In the genomic region with DNA sequence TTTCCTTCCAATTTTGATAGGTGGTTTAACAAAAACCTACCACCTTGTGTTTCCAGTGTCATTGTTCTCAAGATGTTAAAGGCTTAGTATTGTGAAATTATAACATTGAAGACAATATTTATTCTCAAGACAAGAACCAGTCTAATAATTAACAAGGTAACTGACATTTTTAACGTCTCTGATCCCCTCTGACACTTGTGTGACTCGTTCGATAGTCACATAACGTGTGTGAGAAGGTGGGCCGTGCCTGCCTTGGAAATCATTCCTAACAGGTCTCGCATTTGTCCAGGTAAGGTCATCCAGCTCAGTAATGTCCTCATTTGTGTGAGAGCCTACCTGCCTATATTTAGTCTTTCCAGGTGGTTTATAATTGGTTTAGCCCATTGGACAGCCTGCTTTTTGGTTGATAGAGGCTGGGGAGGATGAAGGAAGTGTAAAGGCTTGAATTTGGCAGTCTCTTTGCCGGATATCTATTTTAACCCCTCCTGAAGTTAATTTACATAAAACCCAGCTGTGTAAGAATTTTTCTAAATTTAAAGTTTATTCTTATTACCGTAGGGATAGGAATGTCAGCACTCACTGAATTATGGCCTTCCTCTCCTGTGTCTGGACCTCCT, we compare ENCODE assay signal across 14 cellular contexts.
A peak's percentile ranks its signal among the peaks of the same experiment; 100 is the strongest.
DNase-seq lines count a peak whose midpoint lies in the region; ATAC-seq, FAIRE-seq and TF ChIP-seq lines count a peak whose summit lies in the region.
"Had no signal": no experiment of that assay in that cellular context is flagged by ENCODE, and none has a peak within 500 bp of the region (broad histone marks: within the 10 kb centered on the region; RNA-seq: fewer than 3 reads in every experiment).

No MANE protein-coding gene starts in this region.

- H3K27ac ChIP-seq in right cardiac atrium (ENCODE audit: low read length) (no peak overlapping the region), aorta (ENCODE audit: low read depth in 1 of 2, low read length in 2 of 2) (no peak overlapping the region), ovary (no peak overlapping the region)
- H3K27ac ChIP-seq: KMS-11 had no signal

- 70% methylated on average over 8 of the region's 8 CpGs for WGBS in right cardiac atrium
- WGBS in aorta, 2 donors = 81 to 87% methylated on average over 8 of the region's 8 CpGs
- WGBS in ovary, 3 donors = 63 to 79% (median 73%) methylated on average over 8 of the region's 8 CpGs

- H3K4me3 ChIP-seq in right cardiac atrium (ENCODE audit: low read length) (no peak overlapping the region), aorta (ENCODE audit: low read length in 2 of 2) (no peak overlapping the region), ovary (no peak overlapping the region)
- H3K4me3 ChIP-seq: lung, skin epidermis had no signal

- FAIRE-seq in urothelium cell line (lab: Jason Lieb, UNC) = no peak

- H3K9me3 ChIP-seq in right cardiac atrium (ENCODE audit: control insufficient read depth, low read length) (no peaks in the 10 kb centered on the region), aorta (ENCODE audit: control insufficient read depth, low read length) (no peaks in the 10 kb centered on the region), ovary (no peaks in the 10 kb centered on the region)

- TF ChIP-seq EP300 in ovary (IDR thresholded peaks at IDR 0.05) = no peak

- TF ChIP-seq POLR2A in ovary (IDR thresholded peaks at IDR 0.05) = no peak

- TF ChIP-seq CTCF in ovary (IDR thresholded peaks at IDR 0.05) = no peak

- H3K27me3 ChIP-seq in right cardiac atrium (ENCODE audit: control insufficient read depth, insufficient read depth) (no peaks in the 10 kb centered on the region), aorta (ENCODE audit: control insufficient read depth in 1 of 2, insufficient read depth in 2 of 2, low read length in 1 of 2) (no peaks in the 10 kb centered on the region), ovary (no peaks in the 10 kb centered on the region)

- intact Hi-C loops in right cardiac atrium (cut with DNase I) (no loop called here), aorta (cut with DNase I) (no loop called here), ovary (cut with DNase I) (no loop called here)

- peak; percentile 50 for ATAC-seq in GM19043 (IDR thresholded peaks at IDR 0.05; ENCODE audit: low read depth, unreplicated experiment)
- peak; percentile 52 for ATAC-seq in HG02623 (IDR thresholded peaks at IDR 0.05; ENCODE audit: unreplicated experiment)
- ATAC-seq in right cardiac atrium = no peak
- ATAC-seq in aorta (ENCODE audit: low FRiP score) = no peak

- H3K4me1 ChIP-seq in right cardiac atrium (ENCODE audit: control insufficient read depth, insufficient read depth, low read length) (peaks cover 3% of the 10 kb centered on the region), aorta (ENCODE audit: control insufficient read depth in 1 of 2, insufficient read depth in 2 of 2, low read length in 2 of 2) (peaks cover 3 to 8% of the 10 kb centered on the region in 2 donors), ovary (ENCODE audit: insufficient read depth) (peaks cover 14% of the 10 kb centered on the region)

- peak; percentile 13 for DNase-seq in NCI-H69 (lab: John Stamatoyannopoulos, UW)
- DNase-seq in renal cortical epithelial cell (ENCODE audit: low read depth) = peak; percentile 70
- no peak for DNase-seq in urothelium cell line (ENCODE audit: low spot score)
- DNase-seq in right cardiac atrium = no peak
- no peak for DNase-seq in aorta
- DNase-seq in ovary = no peak
- DNase-seq: caudate nucleus, DMS79, NCI-H524 treated with DMSO at 0.1 percent for 48 hours had no signal

- H3K36me3 ChIP-seq in aorta (ENCODE audit: control insufficient read depth in 1 of 2, insufficient read depth in 2 of 2, low read length in 1 of 2) (no peaks in the 10 kb centered on the region), ovary (no peaks in the 10 kb centered on the region)

Comparison
In these comparisons a context has a peak if more than half of its experiments do, and no peak if none do; other contexts are left out.
1. ATAC-seq: peak in GM19043 (single experiment) and HG02623 (single experiment); none in right cardiac atrium (0 of 2) and aorta (single experiment).
2. DNase-seq: peak in NCI-H69 (single experiment) and renal cortical epithelial cell (single experiment); none in urothelium cell line (single experiment), right cardiac atrium (0 of 3), aorta (0 of 2) and ovary (0 of 5).